Comparison of ENCODE assay signal across 1 cellular context in the genomic region with DNA sequence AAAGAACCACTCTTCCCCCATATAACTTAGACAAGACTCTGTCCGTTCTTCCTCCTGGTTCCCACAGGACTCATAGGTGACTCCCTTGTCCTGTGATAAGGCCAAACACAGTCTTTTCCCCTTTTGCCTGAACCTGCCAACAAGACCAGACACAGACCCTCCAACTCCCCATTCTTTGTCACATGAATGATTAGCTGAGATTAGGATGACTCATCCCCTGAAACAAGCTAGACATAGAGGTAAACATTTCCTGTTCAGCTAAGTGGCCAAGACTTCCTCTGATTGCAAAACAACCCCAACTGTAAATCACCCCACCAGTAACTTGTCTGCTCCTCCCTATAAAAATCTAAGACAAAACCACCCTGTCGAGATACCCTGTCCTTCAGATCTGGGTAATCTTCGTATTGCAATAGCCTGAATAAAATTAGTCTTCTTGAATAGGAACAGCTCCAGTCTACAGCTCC.
TF ChIP-seq lines count a peak whose summit lies in the region.

No MANE protein-coding gene starts in this region.

TF ChIP-seq in HEK293, 187 proteins besides CTCF, POLR2A, EP300 and RAD21 (continued from another document):
- TF ChIP-seq ZNF791 (tag by site-specific recombination; IDR thresholded peaks at IDR 0.05) (no peak), REPIN1 (tag by site-specific recombination; IDR thresholded peaks at IDR 0.05; ENCODE audit: low read depth) (no peak), ZNF768 (tag by site-specific recombination; IDR thresholded peaks at IDR 0.05) (no peak), ZNF747 (tag by site-specific recombination; IDR thresholded peaks at IDR 0.05) (no peak), ZNF423 (tag by site-specific recombination; IDR thresholded peaks at IDR 0.05) (no peak), ZNF26 (tag by site-specific recombination; IDR thresholded peaks at IDR 0.05) (no peak), TRIM28 (IDR thresholded peaks at IDR 0.05; ENCODE audit: borderline replicate concordance, low read length) (peak; percentile 92), ZNF404 (tag by site-specific recombination; IDR thresholded peaks at IDR 0.05) (no peak), ZNF585B (tag by site-specific recombination; IDR thresholded peaks at IDR 0.05) (no peak), PRDM1 (tag by site-specific recombination; IDR thresholded peaks at IDR 0.05) (no peak), ZNF670 (tag by site-specific recombination; IDR thresholded peaks at IDR 0.05; ENCODE audit: low read depth) (no peak), ZSCAN30 (tag by site-specific recombination; IDR thresholded peaks at IDR 0.05) (no peak), INSM2 (tag by site-specific recombination; IDR thresholded peaks at IDR 0.05) (no peak), GLI4 (tag by site-specific recombination; IDR thresholded peaks at IDR 0.05) (no peak), ZNF19 (tag by site-specific recombination; IDR thresholded peaks at IDR 0.05; ENCODE audit: low read depth) (no peak), WT1 (tag by site-specific recombination; IDR thresholded peaks at IDR 0.05) (peak; percentile 52), ZNF658 (tag by site-specific recombination; IDR thresholded peaks at IDR 0.05) (no peak), ZBTB8A (tag by site-specific recombination; IDR thresholded peaks at IDR 0.05) (no peak), MYNN (tag by site-specific recombination; IDR thresholded peaks at IDR 0.05; ENCODE audit: borderline replicate concordance) (no peak), ZSCAN23 (tag by site-specific recombination; IDR thresholded peaks at IDR 0.05) (no peak), KLF9 (tag by site-specific recombination; IDR thresholded peaks at IDR 0.05; ENCODE audit: low read depth) (no peak)
- TF ChIP-seq, protein P1, sequence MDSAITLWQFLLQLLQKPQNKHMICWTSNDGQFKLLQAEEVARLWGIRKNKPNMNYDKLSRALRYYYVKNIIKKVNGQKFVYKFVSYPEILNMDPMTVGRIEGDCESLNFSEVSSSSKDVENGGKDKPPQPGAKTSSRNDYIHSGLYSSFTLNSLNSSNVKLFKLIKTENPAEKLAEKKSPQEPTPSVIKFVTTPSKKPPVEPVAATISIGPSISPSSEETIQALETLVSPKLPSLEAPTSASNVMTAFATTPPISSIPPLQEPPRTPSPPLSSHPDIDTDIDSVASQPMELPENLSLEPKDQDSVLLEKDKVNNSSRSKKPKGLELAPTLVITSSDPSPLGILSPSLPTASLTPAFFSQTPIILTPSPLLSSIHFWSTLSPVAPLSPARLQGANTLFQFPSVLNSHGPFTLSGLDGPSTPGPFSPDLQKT (IDR thresholded peaks at IDR 0.05; ENCODE audit: borderline replicate concordance, low read depth, low read length), result no peak
- TF ChIP-seq, protein P2, sequence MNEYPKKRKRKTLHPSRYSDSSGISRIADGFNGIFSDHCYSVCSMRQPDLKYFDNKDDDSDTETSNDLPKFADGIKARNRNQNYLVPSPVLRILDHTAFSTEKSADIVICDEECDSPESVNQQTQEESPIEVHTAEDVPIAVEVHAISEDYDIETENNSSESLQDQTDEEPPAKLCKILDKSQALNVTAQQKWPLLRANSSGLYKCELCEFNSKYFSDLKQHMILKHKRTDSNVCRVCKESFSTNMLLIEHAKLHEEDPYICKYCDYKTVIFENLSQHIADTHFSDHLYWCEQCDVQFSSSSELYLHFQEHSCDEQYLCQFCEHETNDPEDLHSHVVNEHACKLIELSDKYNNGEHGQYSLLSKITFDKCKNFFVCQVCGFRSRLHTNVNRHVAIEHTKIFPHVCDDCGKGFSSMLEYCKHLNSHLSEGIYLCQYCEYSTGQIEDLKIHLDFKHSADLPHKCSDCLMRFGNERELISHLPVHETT (tag by site-specific recombination; IDR thresholded peaks at IDR 0.05), result no peak
- TF ChIP-seq, protein P3, sequence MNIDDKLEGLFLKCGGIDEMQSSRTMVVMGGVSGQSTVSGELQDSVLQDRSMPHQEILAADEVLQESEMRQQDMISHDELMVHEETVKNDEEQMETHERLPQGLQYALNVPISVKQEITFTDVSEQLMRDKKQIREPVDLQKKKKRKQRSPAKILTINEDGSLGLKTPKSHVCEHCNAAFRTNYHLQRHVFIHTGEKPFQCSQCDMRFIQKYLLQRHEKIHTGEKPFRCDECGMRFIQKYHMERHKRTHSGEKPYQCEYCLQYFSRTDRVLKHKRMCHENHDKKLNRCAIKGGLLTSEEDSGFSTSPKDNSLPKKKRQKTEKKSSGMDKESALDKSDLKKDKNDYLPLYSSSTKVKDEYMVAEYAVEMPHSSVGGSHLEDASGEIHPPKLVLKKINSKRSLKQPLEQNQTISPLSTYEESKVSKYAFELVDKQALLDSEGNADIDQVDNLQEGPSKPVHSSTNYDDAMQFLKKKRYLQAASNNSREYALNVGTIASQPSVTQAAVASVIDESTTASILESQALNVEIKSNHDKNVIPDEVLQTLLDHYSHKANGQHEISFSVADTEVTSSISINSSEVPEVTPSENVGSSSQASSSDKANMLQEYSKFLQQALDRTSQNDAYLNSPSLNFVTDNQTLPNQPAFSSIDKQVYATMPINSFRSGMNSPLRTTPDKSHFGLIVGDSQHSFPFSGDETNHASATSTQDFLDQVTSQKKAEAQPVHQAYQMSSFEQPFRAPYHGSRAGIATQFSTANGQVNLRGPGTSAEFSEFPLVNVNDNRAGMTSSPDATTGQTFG (tag by site-specific recombination; IDR thresholded peaks at IDR 0.05; ENCODE audit: borderline replicate concordance), result no peak
